Comparison of ENCODE assay signal across 20 cellular contexts in the genomic region with DNA sequence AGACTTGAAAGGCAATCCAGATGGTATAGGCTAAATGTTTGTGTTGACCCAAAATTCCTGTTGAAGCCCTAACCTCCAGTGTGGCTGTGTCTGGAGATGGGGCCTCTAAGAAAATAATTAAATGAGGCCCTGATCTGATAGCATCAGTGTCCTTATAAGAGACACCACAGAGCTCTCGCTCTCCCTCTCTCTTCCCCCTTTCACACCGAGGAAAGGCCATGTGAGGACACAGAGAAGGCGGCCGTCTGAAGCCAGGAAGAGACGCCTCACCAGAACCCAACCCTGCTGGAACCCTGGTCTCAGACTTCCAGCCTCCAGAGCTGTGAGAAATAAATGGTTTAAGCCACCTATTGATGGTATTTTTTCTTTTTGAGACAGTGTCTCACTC.
DNase-seq lines count a peak whose midpoint lies in the region; ATAC-seq, FAIRE-seq and TF ChIP-seq lines count a peak whose summit lies in the region.
"Had no signal": no experiment of that assay in that cellular context is flagged by ENCODE, and none has a peak within 500 bp of the region (broad histone marks: within the 10 kb centered on the region; RNA-seq: fewer than 3 reads in every experiment).

No MANE protein-coding gene starts in this region.

- in situ Hi-C loops in HepG2 (cut with HindIII; ENCODE audit: extremely low pct_ligation_motif_present, low pct_unique_long_range_greater_than_20kb) (loop anchor here (10.0 kb wide), 1 partner anchor 731 kb away; no protein-coding TSS in a partner anchor), GM12878 (cut with MboI) (no loop called here)

- CTCF ChIA-PET in HepG2 (lab: Yijun Ruan, JAX; ENCODE audit: low intra/inter-chr PET ratio, low total read pairs) (no interaction called here), GM12878 (lab: Yijun Ruan, JAX) (interaction anchor here (1.0 to 1.8 kb wide), 4 partner anchors 11 to 164 kb away, joined by 3 to 6 read pairs (median 4); no protein-coding TSS in a partner anchor)

- H3K79me2 ChIP-seq in HepG2 (ENCODE audit: insufficient read depth, low read length) (no peaks in the 10 kb centered on the region), OCI-LY3 (ENCODE audit: low read length) (no peaks in the 10 kb centered on the region; the same call in 1 of the 2 replicates), GM12878 (ENCODE audit: control insufficient read depth, insufficient read depth, low read length) (peaks cover 5% of the 10 kb centered on the region; the same call in 1 of the 2 replicates)

- H3K9me3 ChIP-seq in HepG2 (ENCODE audit: low read length), result no peaks in the 10 kb centered on the region
- no peaks in the 10 kb centered on the region for H3K9me3 ChIP-seq in right lobe of liver
- H3K9me3 ChIP-seq in OCI-LY3 (ENCODE audit: insufficient read depth, low read length), result no peaks in the 10 kb centered on the region
- no peaks in the 10 kb centered on the region; the same call in 1 of the 3 replicates for H3K9me3 ChIP-seq in GM12878 (replicated peaks; ENCODE audit: control insufficient read depth, insufficient read depth, low read length)
- no peaks in the 10 kb centered on the region for H3K9me3 ChIP-seq in colonic mucosa
- H3K9me3 ChIP-seq: heart right ventricle had no signal

- TF ChIP-seq RAD21 in HepG2 (CRISPR knock-in tag; IDR thresholded peaks at IDR 0.05), result no peak
- no peak for TF ChIP-seq RAD21 in GM12878 (IDR thresholded peaks at IDR 0.05; ENCODE audit: insufficient read depth, low read depth, low read length)

- ATAC-seq in HepG2 (no peak), right lobe of liver (no peak), GM12878 (no peak), GM19328 (IDR thresholded peaks at IDR 0.05; ENCODE audit: unreplicated experiment) (no peak)
- ATAC-seq: heart right ventricle, left cardiac atrium, WTC11 had no signal

- FAIRE-seq in HepG2 (lab: Jason Lieb, UNC) (no peak), GM12878 (lab: Jason Lieb, UNC) (no peak)
- FAIRE-seq: small intestine had no signal

- BruUV-seq in HepG2 (replicated peaks; lab: Mats Ljungman, UMichigan) (no TSS peak), GM12878 (replicated peaks; lab: Mats Ljungman, UMichigan) (no TSS peak)

- POLR2A ChIA-PET in HepG2 (lab: Yijun Ruan, JAX) (interaction anchor here (1.6 kb wide), 1 partner anchor 124 kb away, joined by 4 read pairs; no protein-coding TSS in a partner anchor), GM12878 (lab: Charles Lee) (no interaction called here)

- H3K36me3 ChIP-seq in HepG2 (replicated peaks in 1 of 2; ENCODE audit: control insufficient read depth in 1 of 2, insufficient read depth in 2 of 2, low read length in 2 of 2) (no peaks in the 10 kb centered on the region), right lobe of liver (peaks cover 0 to under 1% (median 0%) of the 10 kb centered on the region in 4 donors), OCI-LY3 (replicated peaks; ENCODE audit: low read depth, low read length) (peaks cover 15% of the 10 kb centered on the region), GM12878 (ENCODE audit: control insufficient read depth in 2 of 2, insufficient read depth in 2 of 2, low read length in 1 of 2) (peaks cover 5 to 10% of the 10 kb centered on the region in 2 experiments; a peak in 2 of 4 replicates), colonic mucosa (no peaks in the 10 kb centered on the region)
- H3K36me3 ChIP-seq: heart right ventricle had no signal

- H3K27ac ChIP-seq in HepG2 (ENCODE audit: extremely low read length, insufficient read depth, low read length) (no peak overlapping the region), right lobe of liver (peak overlapping the region in 1 of 3 donors; percentile 95), OCI-LY3 (ENCODE audit: low read length) (peak overlapping the region; percentile 96), GM12878 (ENCODE audit: control insufficient read depth, insufficient read depth) (peak overlapping the region; percentile 98), colonic mucosa (no peak overlapping the region)

- DNase-seq in HepG2 (ENCODE audit: low spot score) (no peak), right lobe of liver (no peak), GM12878 (ENCODE audit: low read depth, low spot score) (no peak), hippocampal formation (lab: John Stamatoyannopoulos, UW) (no peak), colonic mucosa (no peak), erythroblast (lab: John Stamatoyannopoulos, UW) (no peak)
- DNase-seq: CD4-positive, CD25-positive, alpha-beta regulatory T cell; effector CD8-positive, alpha-beta T cell; H7; heart right ventricle; left cardiac atrium; NCI-H1417 treated with DMSO at 0.1 percent for 48 hours; NCI-H2107; NK-92 treated with Interleukin-12 subunit alpha and Interleukin-12 subunit beta, amount 100 ng/mL, for 24 hours; occipital lobe; small intestine; stimulated activated CD4-positive, alpha-beta T cell treated with anti-CD3 and anti-CD28 coated beads, Interleukin-2, amount 100 ng/mL, for 24 hours had no signal

- H3K4me2 ChIP-seq in HepG2 (ENCODE audit: low read depth, low read length) (no peak overlapping the region), OCI-LY3 (ENCODE audit: low read length) (peak overlapping the region; percentile 73; the same call in 1 of the 2 replicates), GM12878 (ENCODE audit: control insufficient read depth, insufficient read depth) (no peak overlapping the region)

- no peak for TF ChIP-seq CTCF in HepG2 (CRISPR knock-in tag; IDR thresholded peaks at IDR 0.05)
- TF ChIP-seq CTCF in right lobe of liver (IDR thresholded peaks at IDR 0.05), result no peak
- TF ChIP-seq CTCF in OCI-LY3 (IDR thresholded peaks at IDR 0.05; ENCODE audit: low read depth, low read length), result no peak
- no peak for TF ChIP-seq CTCF in GM12878 (IDR thresholded peaks at IDR 0.05 in 2 of 3, conservative IDR thresholded peaks at IDR 0.05 in 1 of 3; ENCODE audit: control insufficient read depth in 2 of 3, extremely low read depth in 1 of 3, insufficient read depth in 1 of 3, low read depth in 3 of 3, low read length in 3 of 3)
- no peak for TF ChIP-seq CTCF in colonic mucosa (IDR thresholded peaks at IDR 0.05)

- H3K9ac ChIP-seq in HepG2 (ENCODE audit: insufficient read depth, low read depth, low read length) (no peak overlapping the region), OCI-LY3 (ENCODE audit: low read length) (peak overlapping the region; percentile 72; the same call in 1 of the 2 replicates), GM12878 (ENCODE audit: control insufficient read depth, insufficient read depth, low read length) (no peak overlapping the region), colonic mucosa (ENCODE audit: low read depth in 2 of 2, low read length in 2 of 2) (no peak overlapping the region)

- H2AFZ ChIP-seq in HepG2 (ENCODE audit: low read length), result no peak overlapping the region
- H2AFZ ChIP-seq in OCI-LY3 (ENCODE audit: low read depth, low read length), result no peak overlapping the region
- H2AFZ ChIP-seq in GM12878 (ENCODE audit: control insufficient read depth, low read depth, low read length), result no peak overlapping the region

- SMC1A ChIA-PET in GM12878 (lab: Charles Lee; ENCODE audit: uncharacterized antibody, unreplicated experiment), result interaction anchor here (1.0 to 3.7 kb wide), 8 partner anchors 8 to 322 kb away, joined by 3 to 31 read pairs (median 4); no protein-coding TSS in a partner anchor

- no peaks in the 10 kb centered on the region for H4K20me1 ChIP-seq in HepG2 (ENCODE audit: insufficient read depth, low read length)
- H4K20me1 ChIP-seq in OCI-LY3 (ENCODE audit: insufficient read depth, low read length), result no peaks in the 10 kb centered on the region
- no peaks in the 10 kb centered on the region for H4K20me1 ChIP-seq in GM12878 (ENCODE audit: control insufficient read depth, insufficient read depth)

- 90% methylated on average over 5 of the region's 5 CpGs for WGBS in HepG2 (ENCODE audit: low lambda C conversion rate)
- 80% methylated on average over 2 of the region's 5 CpGs for WGBS in right lobe of liver (ENCODE audit: insufficient coverage, low coverage, low lambda C conversion rate, missing lambda C conversion rate)
- WGBS in GM12878 (ENCODE audit: insufficient coverage, insufficient replicate concordance, low lambda C conversion rate, missing lambda C conversion rate), result 94% methylated on average over 5 of the region's 5 CpGs

- intact Hi-C loops in HepG2 (cut with micrococcal nuclease; ENCODE audit: unreplicated experiment), result loop anchor here (5.0 to 10.0 kb wide), 4 partner anchors 46 to 411 kb away; partner anchors contain the start of gene NCOR2
- intact Hi-C loops in right lobe of liver (cut with DNase I), result no loop called here
- intact Hi-C loops in GM12878 (cut with micrococcal nuclease; ENCODE audit: unreplicated experiment), result loop anchor here (10.0 kb wide), 2 partner anchors 1341 to 1891 kb away; partner anchors contain the start of gene RILPL2
- intact Hi-C loops in colonic mucosa (cut with DNase I), result no loop called here

- no peak for TF ChIP-seq POLR2A in HepG2 (IDR thresholded peaks at IDR 0.05; ENCODE audit: insufficient read depth in 1 of 2, low read depth in 2 of 2, low read length in 2 of 2)
- TF ChIP-seq POLR2A in right lobe of liver (IDR thresholded peaks at IDR 0.05), result no peak
- TF ChIP-seq POLR2A in GM12878 (IDR thresholded peaks at IDR 0.05; ENCODE audit: low read depth, low read length), result no peak
- no peak for TF ChIP-seq POLR2A in erythroblast (IDR thresholded peaks at IDR 0.05; ENCODE audit: low read length)

- RAD21 ChIA-PET in GM12878 (lab: Charles Lee; ENCODE audit: unreplicated experiment), result interaction anchor here (1.2 to 4.2 kb wide), 5 partner anchors 86 to 162 kb away, joined by 3 to 40 read pairs (median 32); no protein-coding TSS in a partner anchor

- H3K27me3 ChIP-seq in HepG2 (ENCODE audit: control insufficient read depth in 1 of 2, insufficient read depth in 2 of 2, low read length in 2 of 2) (no peaks in the 10 kb centered on the region), right lobe of liver (no peaks in the 10 kb centered on the region), OCI-LY3 (ENCODE audit: low read depth, low read length) (0 out of 2 replicates have a peak, but pooled peaks cover 3% of the 10 kb centered on the region), GM12878 (replicated peaks in 1 of 2; ENCODE audit: control insufficient read depth in 2 of 2, insufficient read depth in 2 of 2, low read length in 1 of 2) (no peaks in the 10 kb centered on the region), colonic mucosa (no peaks in the 10 kb centered on the region)

- TF ChIP-seq EP300 in HepG2 (IDR thresholded peaks at IDR 0.05; ENCODE audit: low read depth in 2 of 2, low read length in 2 of 2) (no peak), HepG2 (CRISPR knock-in tag; IDR thresholded peaks at IDR 0.05; ENCODE audit: borderline replicate concordance) (no peak), GM12878 (IDR thresholded peaks at IDR 0.05; ENCODE audit: borderline replicate concordance in 1 of 2, control insufficient read depth in 1 of 2, low read depth in 2 of 2, low read length in 2 of 2) (no peak)

- H3K4me1 ChIP-seq in HepG2 (ENCODE audit: insufficient read depth, low read length) (peaks cover 87% of the 10 kb centered on the region), right lobe of liver (peaks cover 0 to 48% (median 13%) of the 10 kb centered on the region in 4 donors), OCI-LY3 (ENCODE audit: low read length) (peaks cover 96% of the 10 kb centered on the region), GM12878 (ENCODE audit: control insufficient read depth, insufficient read depth, low read length) (peaks cover 72% of the 10 kb centered on the region), colonic mucosa (peaks cover 5% of the 10 kb centered on the region)

- no peak overlapping the region for H3K4me3 ChIP-seq in HepG2 (replicated peaks in 1 of 3; ENCODE audit: insufficient read depth in 1 of 3, low read depth in 2 of 3, low read length in 3 of 3)
- no peak overlapping the region for H3K4me3 ChIP-seq in right lobe of liver
- H3K4me3 ChIP-seq in OCI-LY3 (ENCODE audit: low read length), result no peak overlapping the region
- no peak overlapping the region for H3K4me3 ChIP-seq in GM12878
- H3K4me3 ChIP-seq in colonic mucosa, result no peak overlapping the region
- H3K4me3 ChIP-seq: heart right ventricle had no signal

Comparison
In these comparisons a context has a peak if more than half of its experiments do, and no peak if none do; other contexts are left out.
1. intact Hi-C loops: an anchor here in HepG2 (5.0 to 10.0 kb wide) and GM12878 (10.0 kb wide); none called in right lobe of liver and colonic mucosa.
2. H3K27ac ChIP-seq: peak in OCI-LY3 (single experiment) and GM12878 (single experiment); none in HepG2 (single experiment) and colonic mucosa (single experiment).